In genomic region chr18:3599861-3600260, GRCh38 we compare ENCODE assay signal across 1 cellular context.
TF ChIP-seq lines count a peak whose summit lies in the region.

No MANE protein-coding gene starts in this region.

TF ChIP-seq in HCT116, 20 proteins besides CTCF, POLR2A, EP300 and RAD21 (continued from another document):
- TF ChIP-seq, protein P1, sequence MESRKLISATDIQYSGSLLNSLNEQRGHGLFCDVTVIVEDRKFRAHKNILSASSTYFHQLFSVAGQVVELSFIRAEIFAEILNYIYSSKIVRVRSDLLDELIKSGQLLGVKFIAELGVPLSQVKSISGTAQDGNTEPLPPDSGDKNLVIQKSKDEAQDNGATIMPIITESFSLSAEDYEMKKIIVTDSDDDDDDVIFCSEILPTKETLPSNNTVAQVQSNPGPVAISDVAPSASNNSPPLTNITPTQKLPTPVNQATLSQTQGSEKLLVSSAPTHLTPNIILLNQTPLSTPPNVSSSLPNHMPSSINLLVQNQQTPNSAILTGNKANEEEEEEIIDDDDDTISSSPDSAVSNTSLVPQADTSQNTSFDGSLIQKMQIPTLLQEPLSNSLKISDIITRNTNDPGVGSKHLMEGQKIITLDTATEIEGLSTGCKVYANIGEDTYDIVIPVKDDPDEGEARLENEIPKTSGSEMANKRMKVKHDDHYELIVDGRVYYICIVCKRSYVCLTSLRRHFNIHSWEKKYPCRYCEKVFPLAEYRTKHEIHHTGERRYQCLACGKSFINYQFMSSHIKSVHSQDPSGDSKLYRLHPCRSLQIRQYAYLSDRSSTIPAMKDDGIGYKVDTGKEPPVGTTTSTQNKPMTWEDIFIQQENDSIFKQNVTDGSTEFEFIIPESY (IDR thresholded peaks at IDR 0.05; ENCODE audit: extremely low read depth, insufficient replicate concordance, low read length): no peak
- TF ChIP-seq SP1 (IDR thresholded peaks at IDR 0.05; ENCODE audit: low read depth): no peak
- TF ChIP-seq ELF1 (IDR thresholded peaks at IDR 0.05; ENCODE audit: borderline replicate concordance, low read depth): no peak
- no peak for TF ChIP-seq EGR1 (IDR thresholded peaks at IDR 0.05; ENCODE audit: low read depth)
- no peak for TF ChIP-seq ZFX (IDR thresholded peaks at IDR 0.05)
- TF ChIP-seq JUND (IDR thresholded peaks at IDR 0.05): no peak
- no peak for TF ChIP-seq POLR2AphosphoS5 (IDR thresholded peaks at IDR 0.05; ENCODE audit: low read depth, low read length)
- no peak for TF ChIP-seq EZH2phosphoT487 (IDR thresholded peaks at IDR 0.05; ENCODE audit: borderline replicate concordance)
- TF ChIP-seq SIN3A (IDR thresholded peaks at IDR 0.05; ENCODE audit: low read depth): no peak
- TF ChIP-seq REST (IDR thresholded peaks at IDR 0.05; ENCODE audit: low read depth): no peak
- no peak for TF ChIP-seq FOSL1 (IDR thresholded peaks at IDR 0.05; ENCODE audit: low read depth)
- TF ChIP-seq CEBPB (IDR thresholded peaks at IDR 0.05; ENCODE audit: low read depth): no peak
- no peak for TF ChIP-seq TCF7L2 (IDR thresholded peaks at IDR 0.05; ENCODE audit: borderline replicate concordance, extremely low read depth, insufficient read depth, insufficient read length)
- TF ChIP-seq, protein P2, sequence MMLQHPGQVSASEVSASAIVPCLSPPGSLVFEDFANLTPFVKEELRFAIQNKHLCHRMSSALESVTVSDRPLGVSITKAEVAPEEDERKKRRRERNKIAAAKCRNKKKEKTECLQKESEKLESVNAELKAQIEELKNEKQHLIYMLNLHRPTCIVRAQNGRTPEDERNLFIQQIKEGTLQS (IDR thresholded peaks at IDR 0.05): no peak
- TF ChIP-seq YY1 (IDR thresholded peaks at IDR 0.05; ENCODE audit: extremely low read depth, insufficient replicate concordance, low read depth, low read length): no peak
- no peak for TF ChIP-seq EZH2 (IDR thresholded peaks at IDR 0.05)
- no peak for TF ChIP-seq ZNF274 (IDR thresholded peaks at IDR 0.05; ENCODE audit: low read depth, low read length)
